Comparison of ENCODE assay signal across 1 cellular context in genomic region chr18:48320639-48320945, GRCh38.
TF ChIP-seq lines count a peak whose summit lies in the region.

No MANE protein-coding gene starts in this region.

TF ChIP-seq in H1, 55 proteins besides CTCF, POLR2A, EP300 and RAD21 (continued from another document):
- TF ChIP-seq USF2 (IDR thresholded peaks at IDR 0.05; ENCODE audit: low read length) (no peak), CREB1 (IDR thresholded peaks at IDR 0.05) (no peak), RXRA (IDR thresholded peaks at IDR 0.05; ENCODE audit: insufficient read depth, low read depth, low read length) (no peak), BRCA1 (IDR thresholded peaks at IDR 0.05; ENCODE audit: low read depth, low read length) (no peak), SIRT6 (IDR thresholded peaks at IDR 0.05; ENCODE audit: low read length) (no peak), NRF1 (IDR thresholded peaks at IDR 0.05; ENCODE audit: low read depth, low read length) (no peak), POU5F1 (IDR thresholded peaks at IDR 0.05; ENCODE audit: low read depth, low read length) (no peak), NANOG (IDR thresholded peaks at IDR 0.05; ENCODE audit: insufficient read depth, low read depth, low read length, poor library complexity, severe bottlenecking) (no peak), ATF3 (IDR thresholded peaks at IDR 0.05; ENCODE audit: insufficient read depth, low read depth, low read length) (no peak), TAF1 (IDR thresholded peaks at IDR 0.05; ENCODE audit: low read depth, low read length) (no peak), SIX5 (IDR thresholded peaks at IDR 0.05; ENCODE audit: low read depth, low read length) (no peak), BACH1 (IDR thresholded peaks at IDR 0.05; ENCODE audit: low read length) (no peak), E2F6 (IDR thresholded peaks at IDR 0.05) (no peak), SP2 (IDR thresholded peaks at IDR 0.05; ENCODE audit: low read length) (no peak), FOSL1 (IDR thresholded peaks at IDR 0.05; ENCODE audit: insufficient read depth, low read depth, low read length) (no peak), CBX8 (IDR thresholded peaks at IDR 0.05; ENCODE audit: borderline replicate concordance, low read depth, low read length) (no peak)
